ENCODE assay signal across 31 cellular contexts in the genomic region with DNA sequence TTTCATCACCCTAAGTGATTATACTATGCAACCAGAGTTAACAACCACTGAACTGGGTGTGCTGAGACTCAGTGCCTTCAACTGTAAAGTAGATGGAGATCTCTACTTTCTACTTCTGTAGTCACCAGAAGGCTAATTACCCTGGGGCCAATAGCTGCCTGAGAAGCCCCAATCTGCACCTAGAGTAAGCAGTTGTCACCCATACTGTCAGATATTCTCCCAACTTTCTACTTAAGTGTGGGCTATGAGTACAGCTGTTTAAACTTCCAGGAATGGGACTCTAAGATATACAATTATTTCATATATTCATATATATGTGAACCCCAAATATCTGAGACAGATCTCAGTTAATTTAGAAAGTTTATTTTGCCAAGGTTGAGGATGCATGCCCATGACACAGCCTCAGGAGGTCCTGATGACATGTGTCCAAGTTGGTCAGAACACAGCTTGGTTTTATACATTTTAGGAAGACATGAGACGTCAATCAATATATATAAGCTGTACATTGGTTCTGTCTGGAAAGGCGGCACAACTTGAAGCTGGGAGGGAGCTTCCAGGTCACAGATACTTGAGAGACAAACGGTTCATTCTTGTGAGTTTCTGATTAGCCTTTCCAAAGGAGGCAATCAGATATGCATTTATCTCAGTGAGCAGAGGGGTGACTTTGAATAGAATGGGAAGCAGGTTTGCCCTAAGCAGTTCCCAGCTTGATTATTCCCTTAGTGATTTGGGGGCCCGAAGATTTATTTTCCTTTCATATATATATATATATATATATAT.
"Had no signal": no experiment of that assay in that cellular context is flagged by ENCODE, and none has a peak within 500 bp of the region (broad histone marks: within the 10 kb centered on the region; RNA-seq: fewer than 3 reads in every experiment).

No MANE protein-coding gene starts in this region.

- H3K4me1 ChIP-seq: gastroesophageal sphincter, suprapubic skin had no signal

- FAIRE-seq: endothelial cell of umbilical vein, islet of Langerhans had no signal

- DNase-seq: dermis blood vessel endothelial cell; effector memory CD4-positive, alpha-beta T cell; foreskin keratinocyte; glutamatergic neuron; heart right ventricle; hippocampal formation; left cardiac atrium; left lung; mesenchymal stem cell; midbrain; naive thymus-derived CD4-positive, alpha-beta T cell; psoas muscle; stimulated activated CD4-positive, alpha-beta T cell treated with anti-CD3 and anti-CD28 coated beads, Interleukin-12 subunit alpha, Interleukin-12 subunit beta, amount 100 ng/mL, for 4 hours; stimulated activated CD4-positive, alpha-beta T cell treated with anti-CD3 and anti-CD28 coated beads, Interleukin-1b, Interleukin-23, amount 100 ng/mL, for 48 hours; stimulated activated CD4-positive, alpha-beta T cell treated with anti-CD3 and anti-CD28 coated beads, Interleukin-4, amount 100 ng/mL, for 1 hour; stimulated activated CD8-positive, alpha-beta memory T cell treated with anti-CD3 and anti-CD28 coated beads, Interleukin-4, amount 100 ng/mL, for 48 hours; stimulated activated naive CD4-positive, alpha-beta T cell; stimulated activated naive CD8-positive, alpha-beta T cell treated with anti-CD3 and anti-CD28 coated beads, Interleukin-15, amount 100 ng/mL, for 72 hours; thyroid gland; trophoblast cell had no signal

- H3K27me3 Mint-ChIP-seq: naive thymus-derived CD4-positive, alpha-beta T cell; stimulated activated naive CD8-positive, alpha-beta T cell treated with anti-CD3 and anti-CD28 coated beads, Interleukin-15, amount 100 ng/mL, for 72 hours had no signal

- H3K9ac ChIP-seq: neural progenitor cell, parathyroid adenoma had no signal

- H3K27ac ChIP-seq: coronary artery, esophagus muscularis mucosa, foreskin keratinocyte, gastroesophageal sphincter, heart right ventricle, left lung, neural progenitor cell, parathyroid adenoma, psoas muscle, suprapubic skin, thyroid gland had no signal

- H3K36me3 Mint-ChIP-seq: neural progenitor cell had no signal

- H3K4me2 ChIP-seq: neural progenitor cell, smooth muscle cell had no signal

- H3K27ac Mint-ChIP-seq: nephron; neural progenitor cell; stimulated activated naive CD8-positive, alpha-beta T cell treated with anti-CD3 and anti-CD28 coated beads, Interleukin-15, amount 100 ng/mL, for 72 hours had no signal

- H3K4me3 Mint-ChIP-seq: naive thymus-derived CD4-positive, alpha-beta T cell; nephron; neural progenitor cell; stimulated activated naive CD8-positive, alpha-beta T cell treated with anti-CD3 and anti-CD28 coated beads, Interleukin-15, amount 100 ng/mL, for 72 hours had no signal

- H2AFZ ChIP-seq: neural progenitor cell, parathyroid adenoma had no signal

- H3K9me3 ChIP-seq: esophagus muscularis mucosa, gastroesophageal sphincter, heart right ventricle, left lung, psoas muscle, suprapubic skin, thyroid gland had no signal

- ATAC-seq: foreskin keratinocyte; gastroesophageal sphincter; heart right ventricle; left cardiac atrium; left lung; naive thymus-derived CD4-positive, alpha-beta T cell; psoas muscle; sciatic nerve; stimulated activated naive CD8-positive, alpha-beta T cell treated with anti-CD3 and anti-CD28 coated beads, Interleukin-15, amount 100 ng/mL, for 72 hours had no signal

- H3K27me3 ChIP-seq: esophagus muscularis mucosa, foreskin keratinocyte, gastroesophageal sphincter, heart right ventricle, thyroid gland had no signal

- H3K79me2 ChIP-seq: parathyroid adenoma had no signal

- H3K36me3 ChIP-seq: esophagus muscularis mucosa, gastroesophageal sphincter, heart right ventricle, left lung, neural progenitor cell, suprapubic skin, thyroid gland had no signal

- H3K9me3 Mint-ChIP-seq: nephron; stimulated activated naive CD8-positive, alpha-beta T cell treated with anti-CD3 and anti-CD28 coated beads, Interleukin-15, amount 100 ng/mL, for 72 hours had no signal

- H3K4me3 ChIP-seq: coronary artery, esophagus muscularis mucosa, gastroesophageal sphincter, heart right ventricle, left lung, neural progenitor cell, psoas muscle, smooth muscle cell, suprapubic skin, thyroid gland had no signal
